In genomic region chr7:74217455-74218342, GRCh38 we compare ENCODE assay signal across 8 cellular contexts. TPM values are rescaled to one million over a fixed set of nuclear protein-coding genes. Genes with fewer than 3 reads are reported as not detected.
DNase-seq lines count a peak whose midpoint lies in the region; ATAC-seq and TF ChIP-seq lines count a peak whose summit lies in the region.

No MANE protein-coding gene starts in this region.

- no peaks in the 10 kb centered on the region for H3K9me3 Mint-ChIP-seq in neural crest cell

- TF ChIP-seq CTCF in RWPE1 (conservative IDR thresholded peaks at IDR 0.05; ENCODE audit: low read depth) (no peak), neural crest cell (conservative IDR thresholded peaks at IDR 0.05) (no peak)

- DNase-seq in RWPE1 (ENCODE audit: low spot score) (no peak), neural crest cell (ENCODE audit: low read depth, low spot score) (no peak), HEK293T (ENCODE audit: extremely low spot score) (no peak), NCI-H2107 treated with DMSO at 0.1 percent for 48 hours (lab: John Stamatoyannopoulos, UW; ENCODE audit: unreplicated experiment) (no peak), SHP77 treated with DMSO at 0.1 percent for 48 hours (lab: John Stamatoyannopoulos, UW) (no peak)

- H3K36me3 Mint-ChIP-seq in neural crest cell (ENCODE audit: low read depth) = no peaks in the 10 kb centered on the region

- H3K4me1 Mint-ChIP-seq in neural crest cell = no peaks in the 10 kb centered on the region

- no peaks in the 10 kb centered on the region for H3K27me3 Mint-ChIP-seq in neural crest cell (ENCODE audit: low read depth)

- CTCF ChIA-PET in RWPE1 (lab: Yijun Ruan, JAX) (interaction anchor here (1.2 kb wide), 1 partner anchor 11 kb away, joined by 4 read pairs; no protein-coding TSS in a partner anchor), HEK293T (lab: Yijun Ruan, JAX) (interaction anchor here (1.0 to 1.2 kb wide), 2 partner anchors 10 to 11 kb away, joined by 4 to 5 read pairs; no protein-coding TSS in a partner anchor)

- ATAC-seq in GM18861 (IDR thresholded peaks at IDR 0.05; ENCODE audit: unreplicated experiment) (peak; percentile 56), HG02840 (IDR thresholded peaks at IDR 0.05; ENCODE audit: low FRiP score, unreplicated experiment) (peak; percentile 60), GM19035 (IDR thresholded peaks at IDR 0.05; ENCODE audit: unreplicated experiment) (no peak)

- POLR2A ChIA-PET in RWPE1 (lab: Yijun Ruan, JAX; ENCODE audit: low non-redundant PET) = interaction anchor here (0.9 kb wide), 1 partner anchor 183 kb away, joined by 3 read pairs; no protein-coding TSS in a partner anchor
- POLR2A ChIA-PET in HEK293T (lab: Yijun Ruan, JAX) = no interaction called here

- peak overlapping the region; percentile 62 for H3K27ac Mint-ChIP-seq in neural crest cell (ENCODE audit: unreplicated experiment)

- H3K4me3 Mint-ChIP-seq in neural crest cell = no peak overlapping the region

- peak overlapping the region; percentile 15; the same call in 1 of the 2 replicates for H3K27ac ChIP-seq in RWPE1

TF ChIP-seq in HEK293T, 16 proteins besides CTCF, POLR2A, EP300 and RAD21:
- no peak for TF ChIP-seq ZNF384 (IDR thresholded peaks at IDR 0.05)
- TF ChIP-seq TARDBP (IDR thresholded peaks at IDR 0.05) = no peak
- TF ChIP-seq NFRKB (IDR thresholded peaks at IDR 0.05) = no peak
- no peak for TF ChIP-seq L3MBTL2 (conservative IDR thresholded peaks at IDR 0.05)
- no peak for TF ChIP-seq ARNT (IDR thresholded peaks at IDR 0.05)
- TF ChIP-seq SP1 (IDR thresholded peaks at IDR 0.05) = no peak
- no peak for TF ChIP-seq BHLHE40 (IDR thresholded peaks at IDR 0.05; ENCODE audit: borderline replicate concordance)
- no peak for TF ChIP-seq ELF4 (IDR thresholded peaks at IDR 0.05)
- no peak for TF ChIP-seq LEF1 (IDR thresholded peaks at IDR 0.05; ENCODE audit: borderline replicate concordance)
- no peak for TF ChIP-seq HDGF (IDR thresholded peaks at IDR 0.05; ENCODE audit: borderline replicate concordance)
- no peak for TF ChIP-seq CTBP1 (IDR thresholded peaks at IDR 0.05; ENCODE audit: borderline replicate concordance)
- no peak for TF ChIP-seq FOXK2 (IDR thresholded peaks at IDR 0.05)
- no peak for TF ChIP-seq FOXA1 (IDR thresholded peaks at IDR 0.05)
- TF ChIP-seq PKNOX1 (IDR thresholded peaks at IDR 0.05) = no peak
- no peak for TF ChIP-seq FOXM1 (IDR thresholded peaks at IDR 0.05; ENCODE audit: borderline replicate concordance)
- no peak for TF ChIP-seq SUZ12 (IDR thresholded peaks at IDR 0.05)
TF ChIP-seq in HEK293T: peak in this region for 0.

RNA-seq across cellular contexts. Expression of gene LAT2, which starts 7.9 kb away (rescaled TPM):
- total RNA-seq in neural crest cell = 0.82 and 1.1 TPM in 2 replicates

RNA-seq across cellular contexts. Expression of gene RFC2, which starts 36.5 kb away (rescaled TPM):
- 77.0 and 80.4 TPM in 2 replicates for total RNA-seq in neural crest cell

RNA-seq across cellular contexts. Expression of gene EIF4H, which starts 43.5 kb away (rescaled TPM):
- total RNA-seq in neural crest cell = 295 and 298 TPM in 2 replicates
